27 cellular contexts compared by ENCODE assay signal in the genomic region with DNA sequence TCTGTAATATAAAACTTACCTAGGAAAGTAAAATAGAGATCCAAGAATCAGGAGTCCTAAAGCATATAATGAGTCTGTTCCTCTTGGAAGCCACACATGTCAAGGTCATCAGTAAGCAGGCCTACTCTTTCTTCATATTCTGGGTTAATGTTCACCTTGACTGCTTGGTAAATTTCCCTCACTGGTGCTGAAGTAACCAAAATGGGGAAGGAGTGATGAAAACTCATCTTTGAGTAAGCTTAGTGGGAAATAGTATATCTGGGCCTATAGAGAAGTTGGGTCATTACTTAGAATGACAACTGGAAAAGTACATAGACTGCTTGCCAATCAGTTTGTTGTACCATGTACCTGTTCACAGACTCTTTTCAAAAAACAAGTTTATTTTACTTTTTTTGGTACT. TPM values are rescaled to one million over a fixed set of nuclear protein-coding genes. Genes with fewer than 3 reads are reported as not detected.
A peak's percentile ranks its signal among the peaks of the same experiment; 100 is the strongest.
DNase-seq lines count a peak whose midpoint lies in the region; ATAC-seq and TF ChIP-seq lines count a peak whose summit lies in the region.
"Had no signal": no experiment of that assay in that cellular context is flagged by ENCODE, and none has a peak within 500 bp of the region (broad histone marks: within the 10 kb centered on the region; RNA-seq: fewer than 3 reads in every experiment).

No MANE protein-coding gene starts in this region.

- H3K4me1 ChIP-seq in body of pancreas (peaks cover 57% of the 10 kb centered on the region), heart left ventricle (peaks cover 0 to 57% (median 36%) of the 10 kb centered on the region in 12 donors)
- no peaks in the 10 kb centered on the region for H3K4me1 ChIP-seq in effector memory CD4-positive, alpha-beta T cell (ENCODE audit: control insufficient read depth, insufficient read depth, low read length, poor library complexity, severe bottlenecking)

- H3K4me3 ChIP-seq in body of pancreas (no peak overlapping the region), heart left ventricle (no peak overlapping the region)
- H3K4me3 ChIP-seq in effector memory CD4-positive, alpha-beta T cell (ENCODE audit: insufficient read depth, low read depth, low read length, poor library complexity, severe bottlenecking) = no peak overlapping the region
- H3K4me3 ChIP-seq: ascending aorta, cardiac muscle cell, PC-9, sigmoid colon, transverse colon had no signal

- peak; percentile 67 for ATAC-seq in body of pancreas
- ATAC-seq in stimulated activated naive B cell treated with anti-CD40 and anti-IgM and Interleukin-4, amounts not matched to agents 10 μg/mL and 1 μg/mL and 100 μg/mL, for 72 hours (replicated peaks) = peak; percentile 63 to 74
- ATAC-seq in heart left ventricle = no peak
- no peak for ATAC-seq in omental fat pad (ENCODE audit: low FRiP score)
- ATAC-seq: effector memory CD8-positive, alpha-beta T cell had no signal

- H3K27me3 Mint-ChIP-seq in stimulated activated naive B cell treated with anti-CD40 and anti-IgM and Interleukin-4, amounts not matched to agents 10 μg/mL and 1 μg/mL and 100 μg/mL, for 72 hours = no peaks in the 10 kb centered on the region
- H3K27me3 Mint-ChIP-seq: activated naive CD8-positive, alpha-beta T cell treated with anti-CD3 and anti-CD28 coated beads, Interleukin-2, amount 10 ng/mL, durations not matched to agents 7 days and 5 days; effector memory CD8-positive, alpha-beta T cell; progenitor cell of endocrine pancreas had no signal

- no peak overlapping the region for H3K4me3 Mint-ChIP-seq in stimulated activated naive B cell treated with anti-CD40 and anti-IgM and Interleukin-4, amounts not matched to agents 10 μg/mL and 1 μg/mL and 100 μg/mL, for 72 hours
- H3K4me3 Mint-ChIP-seq: activated naive CD8-positive, alpha-beta T cell treated with anti-CD3 and anti-CD28 coated beads, Interleukin-2, amount 10 ng/mL, durations not matched to agents 7 days and 5 days; CD14-positive monocyte; effector memory CD8-positive, alpha-beta T cell had no signal

- H3K36me3 Mint-ChIP-seq in stimulated activated naive B cell treated with anti-CD40 and anti-IgM and Interleukin-4, amounts not matched to agents 10 μg/mL and 1 μg/mL and 100 μg/mL, for 72 hours = peaks cover 16 to 22% of the 10 kb centered on the region in 2 donors

- no peaks in the 10 kb centered on the region for H3K9me3 Mint-ChIP-seq in stimulated activated naive B cell treated with anti-CD40 and anti-IgM and Interleukin-4, amounts not matched to agents 10 μg/mL and 1 μg/mL and 100 μg/mL, for 72 hours
- H3K9me3 Mint-ChIP-seq: activated naive CD8-positive, alpha-beta T cell treated with anti-CD3 and anti-CD28 coated beads, Interleukin-2, amount 10 ng/mL, durations not matched to agents 7 days and 5 days; CD14-positive monocyte; effector memory CD8-positive, alpha-beta T cell had no signal

- no peak for TF ChIP-seq CTCF in body of pancreas (IDR thresholded peaks at IDR 0.05)
- TF ChIP-seq CTCF in heart left ventricle (IDR thresholded peaks at IDR 0.05) = no peak
- no peak for TF ChIP-seq CTCF in omental fat pad (IDR thresholded peaks at IDR 0.05)

- peak; percentile 3 for DNase-seq in SIG-M5 treated with dmso at 0.1 percent for 504 hours (lab: John Stamatoyannopoulos, UW; ENCODE audit: unreplicated experiment)
- no peak for DNase-seq in SIG-M5 (lab: John Stamatoyannopoulos, UW)
- DNase-seq in HuH-7.5 (ENCODE audit: low spot score) = peak; percentile 19
- DNase-seq in body of pancreas = no peak
- no peak for DNase-seq in stimulated activated naive B cell treated with anti-CD40 and anti-IgM and Interleukin-4, amounts not matched to agents 10 μg/mL and 1 μg/mL and 100 μg/mL, for 72 hours
- DNase-seq in effector memory CD4-positive, alpha-beta T cell = no peak
- no peak for DNase-seq in heart left ventricle
- no peak for DNase-seq in omental fat pad (ENCODE audit: low spot score)
- DNase-seq: 8988T; activated naive CD8-positive, alpha-beta T cell treated with anti-CD3 and anti-CD28 coated beads, Interleukin-2, amount 10 ng/mL, durations not matched to agents 7 days and 5 days; cortex of kidney; effector memory CD8-positive, alpha-beta T cell; GOT3; KBM-7; NCI-H1417; NCI-H2081; NCI-H2227 treated with DMSO at 0.1 percent for 48 hours; NCI-H526; PC-9; Right ventricle myocardium superior; sigmoid colon; stimulated activated CD4-positive, alpha-beta T cell treated with anti-CD3 and anti-CD28 coated beads, Interleukin-4, amount 100 ng/mL, for 1 hour; transverse colon had no signal

- peak overlapping the region in 1 of 4 donors; percentile 20 for H3K27ac ChIP-seq in body of pancreas
- no peak overlapping the region for H3K27ac ChIP-seq in effector memory CD4-positive, alpha-beta T cell (ENCODE audit: insufficient read depth, low read length, poor library complexity, severe bottlenecking)
- H3K27ac ChIP-seq in heart left ventricle = peak overlapping the region in 5 of 12 donors; percentile 13 to 67 (median 56)
- H3K27ac ChIP-seq: PC-9, transverse colon had no signal

- no peaks in the 10 kb centered on the region for H3K36me3 ChIP-seq in body of pancreas (replicated peaks in 1 of 2; ENCODE audit: insufficient read depth in 1 of 2, low read depth in 2 of 2)
- H3K36me3 ChIP-seq in effector memory CD4-positive, alpha-beta T cell (ENCODE audit: control insufficient read depth, insufficient read depth, low read length) = no peaks in the 10 kb centered on the region
- H3K36me3 ChIP-seq in heart left ventricle = peaks cover 0 to 11% (median 4%) of the 10 kb centered on the region in 9 donors
- H3K36me3 ChIP-seq: sigmoid colon had no signal

- intact Hi-C loops in body of pancreas (cut with DNase I) = no loop called here
- intact Hi-C loops in heart left ventricle (cut with DNase I) = no loop called here

- no peaks in the 10 kb centered on the region for H3K9me3 ChIP-seq in body of pancreas
- H3K9me3 ChIP-seq in effector memory CD4-positive, alpha-beta T cell (ENCODE audit: control insufficient read depth, low read length) = no peaks in the 10 kb centered on the region
- no peaks in the 10 kb centered on the region for H3K9me3 ChIP-seq in heart left ventricle
- H3K9me3 ChIP-seq: ascending aorta, sigmoid colon, transverse colon had no signal

- H3K27me3 ChIP-seq in body of pancreas (no peaks in the 10 kb centered on the region), heart left ventricle (no peaks in the 10 kb centered on the region)
- no peaks in the 10 kb centered on the region for H3K27me3 ChIP-seq in effector memory CD4-positive, alpha-beta T cell (replicated peaks; ENCODE audit: control insufficient read depth, insufficient read depth, low read length, poor library complexity, severe bottlenecking)
- H3K27me3 ChIP-seq: ascending aorta, cardiac muscle cell, sigmoid colon, transverse colon had no signal

- H3K27ac Mint-ChIP-seq in stimulated activated naive B cell treated with anti-CD40 and anti-IgM and Interleukin-4, amounts not matched to agents 10 μg/mL and 1 μg/mL and 100 μg/mL, for 72 hours = no peak overlapping the region
- H3K27ac Mint-ChIP-seq: activated naive CD8-positive, alpha-beta T cell treated with anti-CD3 and anti-CD28 coated beads, Interleukin-2, amount 10 ng/mL, durations not matched to agents 7 days and 5 days; CD14-positive monocyte; progenitor cell of endocrine pancreas had no signal

- TF ChIP-seq POLR2A in body of pancreas (IDR thresholded peaks at IDR 0.05) (no peak), heart left ventricle (IDR thresholded peaks at IDR 0.05) (no peak)

- peaks cover 26 to 32% of the 10 kb centered on the region in 2 donors for H3K4me1 Mint-ChIP-seq in stimulated activated naive B cell treated with anti-CD40 and anti-IgM and Interleukin-4, amounts not matched to agents 10 μg/mL and 1 μg/mL and 100 μg/mL, for 72 hours

RNA-seq across cellular contexts. Expression of gene TSPYL4, which starts 6.6 kb away (rescaled TPM):
- 10 to 100 TPM in 1 of 2 donors, 1 to 10 TPM in 1; 8.6 to 12.7 TPM for total RNA-seq in body of pancreas
- 10 to 100 TPM; 26.0 to 34.1 (median 30.5) TPM for total RNA-seq in heart left ventricle
- 10 to 100 TPM in 1 of 2 donors, 1 to 10 TPM in 1; 8.0 to 52.8 TPM for polyA plus RNA-seq in heart left ventricle
- total RNA-seq in omental fat pad = 10 to 100 TPM in 2 of 4 donors, 1 to 10 TPM in 2; 8.0 to 13.4 (median 9.5) TPM

RNA-seq across cellular contexts. Expression of gene TSPYL1, which starts 32.4 kb away (rescaled TPM):
- total RNA-seq in body of pancreas (10 to 100 TPM; 44.1 to 45.2 TPM), heart left ventricle (100 to 1,000 TPM in 5 of 9 donors, 10 to 100 TPM in 4; 81.5 to 150 (median 103) TPM), omental fat pad (10 to 100 TPM; 43.5 to 94.0 (median 65.1) TPM)
- 10 to 100 TPM; 24.8 to 68.5 TPM for polyA plus RNA-seq in heart left ventricle

Comparison
In these comparisons a context has a peak if more than half of its experiments do, and no peak if none do; other contexts are left out.
1. DNase-seq: peak in SIG-M5 treated with dmso at 0.1 percent for 504 hours (single experiment) and HuH-7.5 (single experiment); none in SIG-M5 (single experiment), body of pancreas (0 of 4), stimulated activated naive B cell treated with anti-CD40 and anti-IgM and Interleukin-4, amounts not matched to agents 10 μg/mL and 1 μg/mL and 100 μg/mL, for 72 hours (single experiment), effector memory CD4-positive, alpha-beta T cell (0 of 3), heart left ventricle (0 of 5) and omental fat pad (single experiment).
2. ATAC-seq: peak in body of pancreas (single experiment) and stimulated activated naive B cell treated with anti-CD40 and anti-IgM and Interleukin-4, amounts not matched to agents 10 μg/mL and 1 μg/mL and 100 μg/mL, for 72 hours (2 of 2); none in heart left ventricle (0 of 4) and omental fat pad (single experiment).